9 cellular contexts compared by ENCODE assay signal in genomic region chr2:167550448-167550847, GRCh38.
DNase-seq lines count a peak whose midpoint lies in the region; ATAC-seq and TF ChIP-seq lines count a peak whose summit lies in the region.
"Had no signal": no experiment of that assay in that cellular context is flagged by ENCODE, and none has a peak within 500 bp of the region (broad histone marks: within the 10 kb centered on the region; RNA-seq: fewer than 3 reads in every experiment).

No MANE protein-coding gene starts in this region.

- H3K27ac ChIP-seq in CD4-positive, alpha-beta T cell (ENCODE audit: low read depth, low read length), result no peak overlapping the region

- no peak overlapping the region for H3K27ac Mint-ChIP-seq in CD4-positive, alpha-beta T cell

- ATAC-seq in GM19395 (IDR thresholded peaks at IDR 0.05; ENCODE audit: unreplicated experiment) (peak; percentile 63), HG03108 (IDR thresholded peaks at IDR 0.05; ENCODE audit: unreplicated experiment) (no peak)
- no peak for ATAC-seq in CD4-positive, alpha-beta T cell (ENCODE audit: poor library complexity)

- peak; percentile 7 for TF ChIP-seq CTCF in AG09309 (IDR thresholded peaks at IDR 0.05; ENCODE audit: control insufficient read depth, insufficient read depth, low read depth, low read length, missing control alignments)
- TF ChIP-seq CTCF in CD4-positive, alpha-beta T cell (IDR thresholded peaks at IDR 0.05), result no peak

- no peak for DNase-seq in AG09309 (ENCODE audit: low read depth)
- peak; percentile 46 for DNase-seq in NCI-H82 treated with DMSO at 0.1 percent for 48 hours (lab: John Stamatoyannopoulos, UW; ENCODE audit: unreplicated experiment)
- peak; percentile 1 for DNase-seq in fibroblast of the conjunctiva (ENCODE audit: low read depth)
- DNase-seq in ecto neural progenitor cell (ENCODE audit: low spot score), result no peak
- DNase-seq in CD4-positive, alpha-beta T cell, result no peak
- DNase-seq in GOT3 (lab: John Stamatoyannopoulos, UW), result no peak
- DNase-seq: NCI-H226 had no signal

- POLR2A ChIA-PET in CD4-positive, alpha-beta T cell (lab: Charles Lee), result no interaction called here

- H3K9me3 Mint-ChIP-seq in CD4-positive, alpha-beta T cell, result peaks cover 4% of the 10 kb centered on the region

- CTCF ChIA-PET in CD4-positive, alpha-beta T cell (lab: Charles Lee), result no interaction called here

- H3K4me1 Mint-ChIP-seq in CD4-positive, alpha-beta T cell (ENCODE audit: low read depth), result no peaks in the 10 kb centered on the region

- no peak overlapping the region for H3K4me3 ChIP-seq in AG09309 (ENCODE audit: control insufficient read depth, low read depth, low read length)

- H3K4me3 Mint-ChIP-seq in CD4-positive, alpha-beta T cell, result no peak overlapping the region

- no peaks in the 10 kb centered on the region for H3K27me3 ChIP-seq in CD4-positive, alpha-beta T cell (ENCODE audit: control insufficient read depth, insufficient read depth, low read length)

- intact Hi-C loops in CD4-positive, alpha-beta T cell (cut with DNase I, micrococcal nuclease), result no loop called here

- no peaks in the 10 kb centered on the region for H3K9me3 ChIP-seq in CD4-positive, alpha-beta T cell (ENCODE audit: control insufficient read depth, low read length)

- H3K36me3 Mint-ChIP-seq in CD4-positive, alpha-beta T cell (ENCODE audit: low read depth), result no peaks in the 10 kb centered on the region

- H3K27me3 Mint-ChIP-seq in CD4-positive, alpha-beta T cell, result no peaks in the 10 kb centered on the region

Comparison
In these comparisons a context has a peak if more than half of its experiments do, and no peak if none do; other contexts are left out.
1. DNase-seq: peak in NCI-H82 treated with DMSO at 0.1 percent for 48 hours (single experiment) and fibroblast of the conjunctiva (single experiment); none in AG09309 (single experiment), ecto neural progenitor cell (single experiment), CD4-positive, alpha-beta T cell (0 of 10) and GOT3 (single experiment).